ENCODE assay signal across 8 cellular contexts in the genomic region with DNA sequence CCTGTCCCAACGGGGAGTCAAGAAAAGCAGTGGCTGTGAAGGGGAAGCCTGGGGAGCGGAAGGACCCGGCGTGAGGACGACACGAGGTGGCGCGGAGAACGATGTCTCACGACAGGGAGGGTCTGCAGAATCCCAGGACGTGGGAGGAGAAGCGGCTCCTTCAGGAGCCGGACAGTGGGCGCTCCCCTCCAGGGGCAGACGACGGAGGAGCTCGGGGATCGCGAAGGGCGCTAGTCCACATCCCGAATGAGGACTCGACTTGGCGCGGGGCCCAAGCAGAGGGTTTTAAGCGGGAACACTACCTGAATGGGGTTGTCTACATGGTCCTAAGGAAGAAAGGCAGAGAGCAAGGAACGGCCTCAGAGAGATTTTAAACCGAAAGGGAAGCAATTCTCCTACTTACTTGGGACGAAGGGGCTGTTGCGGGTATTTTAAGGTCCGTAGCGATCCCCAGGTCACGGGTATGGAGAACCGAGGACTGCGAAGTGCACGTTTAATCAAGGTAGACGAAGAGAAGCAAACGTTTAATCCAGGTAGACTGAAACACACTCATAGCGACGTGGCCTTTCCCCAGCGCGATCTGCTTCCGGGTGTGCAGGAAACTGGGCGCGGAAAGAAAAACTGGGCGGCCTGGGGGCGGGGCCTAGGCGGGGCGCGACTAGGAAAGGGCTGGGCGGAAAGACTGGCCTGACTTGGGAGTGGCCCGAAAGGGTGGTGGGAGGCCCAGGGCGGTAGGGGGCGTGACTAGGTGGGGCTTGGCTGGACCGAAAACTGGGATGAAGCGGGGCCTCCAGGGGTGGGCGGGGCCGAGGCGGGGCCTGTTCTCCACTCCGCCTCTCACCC. TPM values are rescaled to one million over a fixed set of nuclear protein-coding genes. Genes with fewer than 3 reads are reported as not detected.
DNase-seq lines count a peak whose midpoint lies in the region; ATAC-seq, FAIRE-seq and TF ChIP-seq lines count a peak whose summit lies in the region.

ZNF841 (minus strand) TSS at position 594 of the 843 bp plus-strand sequence. CDS start 10,964 bp downstream, outside the sequence.

- peaks cover 55% of the 10 kb centered on the region for H3K9me3 Mint-ChIP-seq in activated CD4-positive, alpha-beta T cell treated with anti-CD3 and anti-CD28 coated beads for 36 hours (ENCODE audit: low read depth)
- H3K9me3 Mint-ChIP-seq in chondrocyte (ENCODE audit: low read depth) = peaks cover 38% of the 10 kb centered on the region

- no peak for FAIRE-seq in kidney (lab: Jason Lieb, UNC)

- peaks cover 7 to 8% of the 10 kb centered on the region in 2 donors for H3K4me1 ChIP-seq in kidney (ENCODE audit: control insufficient read depth in 1 of 2, insufficient read depth in 1 of 2, low read depth in 1 of 2, low read length in 2 of 2)

- no peaks in the 10 kb centered on the region for H3K27me3 Mint-ChIP-seq in activated CD4-positive, alpha-beta T cell treated with anti-CD3 and anti-CD28 coated beads for 36 hours
- H3K27me3 Mint-ChIP-seq in chondrocyte (ENCODE audit: low read depth) = no peaks in the 10 kb centered on the region

- peak within 1 kb of the TSS; percentile 94 for H3K4me3 Mint-ChIP-seq in activated CD4-positive, alpha-beta T cell treated with anti-CD3 and anti-CD28 coated beads for 36 hours
- H3K4me3 Mint-ChIP-seq in chondrocyte (ENCODE audit: unreplicated experiment) = peak within 1 kb of the TSS; percentile 99

- POLR2A ChIA-PET in activated CD4-positive, alpha-beta T cell treated with anti-CD3 and anti-CD28 coated beads for 36 hours (lab: Charles Lee) = interaction anchor here (0.6 kb wide), 1 partner anchor 91 kb away, joined by 8 read pairs; no protein-coding TSS in a partner anchor

- H3K27ac Mint-ChIP-seq in activated CD4-positive, alpha-beta T cell treated with anti-CD3 and anti-CD28 coated beads for 36 hours = peak within 1 kb of the TSS; percentile 95
- H3K27ac Mint-ChIP-seq in chondrocyte (ENCODE audit: unreplicated experiment) = peak within 1 kb of the TSS; percentile 96

- peaks cover 4 to 9% of the 10 kb centered on the region in 2 donors for H3K9me3 ChIP-seq in kidney (ENCODE audit: control insufficient read depth in 1 of 2, low read length in 2 of 2)

- peaks cover 62% of the 10 kb centered on the region for H3K36me3 Mint-ChIP-seq in activated CD4-positive, alpha-beta T cell treated with anti-CD3 and anti-CD28 coated beads for 36 hours (ENCODE audit: low read depth)
- peaks cover 28% of the 10 kb centered on the region for H3K36me3 Mint-ChIP-seq in chondrocyte (ENCODE audit: low read depth)

- H3K9ac ChIP-seq in kidney (ENCODE audit: low read length in 2 of 2) = peak within 1 kb of the TSS; percentile 95 to 98

- no peaks in the 10 kb centered on the region for H3K36me3 ChIP-seq in kidney (ENCODE audit: control insufficient read depth in 1 of 2, insufficient read depth in 2 of 2, low read length in 2 of 2)

- H3K4me3 ChIP-seq in GM12865 (ENCODE audit: low read depth, low read length) (peak within 1 kb of the TSS; percentile 77), kidney (ENCODE audit: low read length in 2 of 2) (peak within 1 kb of the TSS; percentile 99 to 100)

- DNase-seq in GM12865 (ENCODE audit: low read depth) (peak; percentile 90), NCI-H2227 (lab: John Stamatoyannopoulos, UW; ENCODE audit: unreplicated experiment) (peak; percentile 93), chondrocyte (ENCODE audit: low spot score) (peak; percentile 97), kidney (peak; percentile 98), Kasumi-1 (lab: John Stamatoyannopoulos, UW) (no peak)
- DNase-seq in activated CD4-positive, alpha-beta T cell treated with anti-CD3 and anti-CD28 coated beads for 36 hours = peak; percentile 96
- DNase-seq in stimulated activated CD4-positive, alpha-beta T cell treated with anti-CD3 and anti-CD28 coated beads, Interleukin-12 subunit alpha, Interleukin-12 subunit beta, amount 100 ng/mL, for 48 hours (ENCODE audit: low read depth in 2 of 3, low spot score in 1 of 3) = peak; percentile 80 to 88 (median 86)

- H3K27ac ChIP-seq in kidney (ENCODE audit: low read depth in 2 of 2, low read length in 2 of 2) = no peak within 1 kb of the TSS

- peak; percentile 61 for ATAC-seq in HG03025 (IDR thresholded peaks at IDR 0.05; ENCODE audit: low FRiP score, unreplicated experiment)
- peak; percentile 98 for ATAC-seq in activated CD4-positive, alpha-beta T cell treated with anti-CD3 and anti-CD28 coated beads for 36 hours

- TF ChIP-seq CTCF in GM12865 (IDR thresholded peaks at IDR 0.05; ENCODE audit: insufficient read depth, low read depth, low read length, missing control alignments) = no peak
- peak; percentile 44 for TF ChIP-seq CTCF in chondrocyte (IDR thresholded peaks at IDR 0.05)
- TF ChIP-seq CTCF in kidney (IDR thresholded peaks at IDR 0.05; ENCODE audit: borderline replicate concordance, extremely low read depth, insufficient read depth) = no peak

- H3K4me1 Mint-ChIP-seq in activated CD4-positive, alpha-beta T cell treated with anti-CD3 and anti-CD28 coated beads for 36 hours = peaks cover 22% of the 10 kb centered on the region
- peaks cover 28% of the 10 kb centered on the region for H3K4me1 Mint-ChIP-seq in chondrocyte (ENCODE audit: low read depth)

- intact Hi-C loops in activated CD4-positive, alpha-beta T cell treated with anti-CD3 and anti-CD28 coated beads for 36 hours (cut with DNase I, micrococcal nuclease) = loop anchor here in 1 of 2 experiments (1.0 to 2.0 kb wide), 7 partner anchors 45 to 190 kb away; partner anchors contain the start of genes PPP2R1A, ZNF432, ZNF614 and ZNF649
- intact Hi-C loops in kidney (cut with DNase I) = no loop called here

- CTCF ChIA-PET in activated CD4-positive, alpha-beta T cell treated with anti-CD3 and anti-CD28 coated beads for 36 hours (lab: Charles Lee) = no interaction called here

RNA-seq across cellular contexts. Expression of gene ZNF841, which starts in this region (rescaled TPM):
- total RNA-seq in activated CD4-positive, alpha-beta T cell treated with anti-CD3 and anti-CD28 coated beads for 36 hours = 10 to 100 TPM; 18.0 to 20.3 TPM
- total RNA-seq in chondrocyte (24.3 to 46.8 TPM (median 26.4 TPM) in 3 replicates), kidney (28.5 TPM)
- polyA plus RNA-seq in kidney (ENCODE audit: insufficient read depth, low read depth, low replicate concordance) = 2.8 TPM

Comparison
In these comparisons a context has a peak if more than half of its experiments do, and no peak if none do; other contexts are left out.
1. DNase-seq: peak in GM12865 (single experiment), NCI-H2227 (single experiment), activated CD4-positive, alpha-beta T cell treated with anti-CD3 and anti-CD28 coated beads for 36 hours (single experiment), chondrocyte (single experiment), kidney (single experiment) and stimulated activated CD4-positive, alpha-beta T cell treated with anti-CD3 and anti-CD28 coated beads, Interleukin-12 subunit alpha, Interleukin-12 subunit beta, amount 100 ng/mL, for 48 hours (3 of 3); none in Kasumi-1 (0 of 2).